Comparison of ENCODE assay signal across 26 cellular contexts in the genomic region with DNA sequence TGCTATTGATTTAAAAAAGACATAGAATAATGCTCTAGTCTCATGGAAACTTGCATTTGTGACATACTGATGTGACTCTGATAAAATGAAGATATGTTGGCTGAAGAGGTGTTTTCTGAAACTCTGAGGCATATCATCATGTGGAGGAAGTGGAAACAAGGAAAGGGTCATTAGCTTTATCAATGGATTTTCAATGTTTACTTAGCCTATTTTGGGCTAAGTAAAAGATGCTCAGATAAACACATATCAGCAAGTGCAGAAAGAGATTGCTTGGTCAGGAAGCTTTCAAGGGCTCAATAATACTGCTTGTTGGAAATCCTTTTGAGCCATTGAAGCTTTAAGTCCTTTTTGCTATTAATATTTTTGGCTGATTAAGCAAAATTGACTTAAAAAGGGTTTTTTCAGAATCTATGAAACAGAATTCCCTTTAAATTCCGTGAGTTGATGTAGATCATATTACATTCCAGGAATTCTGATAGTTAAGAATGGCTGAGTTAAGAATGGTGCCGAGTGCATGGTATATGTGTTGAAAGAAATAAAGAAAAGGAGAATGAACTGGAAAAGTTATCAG.
"Had no signal": no experiment of that assay in that cellular context is flagged by ENCODE, and none has a peak within 500 bp of the region (broad histone marks: within the 10 kb centered on the region; RNA-seq: fewer than 3 reads in every experiment).

No MANE protein-coding gene starts in this region.

- H3K27ac Mint-ChIP-seq: dendritic cell treated with granulocyte-macrophage colony-stimulating factor and Interleukin-4, amounts not matched to agents 40 ng/mL and 50 ng/mL, for 4 days; effector memory CD8-positive, alpha-beta T cell; endodermal cell; mesothelial cell of epicardium had no signal

- H3K4me3 Mint-ChIP-seq: dendritic cell treated with granulocyte-macrophage colony-stimulating factor and Interleukin-4, amounts not matched to agents 40 ng/mL and 50 ng/mL, for 4 days; effector memory CD8-positive, alpha-beta T cell; endodermal cell; mesothelial cell of epicardium; naive B cell had no signal

- H3K27ac ChIP-seq: colonic mucosa, epithelial cell of prostate, esophagus squamous epithelium, gastrocnemius medialis, heart right ventricle, left lung, lower lobe of right lung had no signal

- H3K27me3 Mint-ChIP-seq: dendritic cell treated with granulocyte-macrophage colony-stimulating factor and Interleukin-4, amounts not matched to agents 40 ng/mL and 50 ng/mL, for 4 days; effector memory CD8-positive, alpha-beta T cell; naive B cell had no signal

- H3K9me3 Mint-ChIP-seq: endodermal cell had no signal

- FAIRE-seq: endometrium, keratinocyte had no signal

- H3K9me3 ChIP-seq: colonic mucosa, esophagus squamous epithelium, heart right ventricle, lower lobe of right lung, mucosa of descending colon had no signal

- ATAC-seq: effector memory CD8-positive, alpha-beta T cell; esophagus mucosa; gastrocnemius medialis; heart right ventricle; left cardiac atrium; left lung; left ventricle myocardium superior; lower lobe of right lung; mucosa of descending colon had no signal

- H3K4me1 Mint-ChIP-seq: naive B cell had no signal

- H3K4me3 ChIP-seq: colonic mucosa, esophagus squamous epithelium, gastrocnemius medialis, heart right ventricle, left lung, lower lobe of right lung, mucosa of descending colon had no signal

- H3K36me3 ChIP-seq: colonic mucosa, esophagus squamous epithelium, gastrocnemius medialis, heart right ventricle, left lung, lower lobe of right lung had no signal

- DNase-seq: colonic mucosa; cortex of kidney; effector CD8-positive, alpha-beta T cell; effector memory CD8-positive, alpha-beta T cell; endodermal cell; erythroblast; esophagus squamous epithelium; foreskin fibroblast; foreskin melanocyte; gastrocnemius medialis; glutamatergic neuron; head of caudate nucleus; heart right ventricle; left cardiac atrium; left lung; left ventricle myocardium superior; lower lobe of right lung; mesenchymal stem cell; mucosa of descending colon; naive B cell had no signal

- H3K4me1 ChIP-seq: colonic mucosa, esophagus squamous epithelium, gastrocnemius medialis, heart right ventricle, left lung, lower lobe of right lung had no signal

- H3K27me3 ChIP-seq: colonic mucosa, esophagus squamous epithelium, gastrocnemius medialis, heart right ventricle, left lung had no signal

- H3K36me3 Mint-ChIP-seq: mesothelial cell of epicardium, naive B cell had no signal
